Comparison of ENCODE assay signal across 8 cellular contexts in the genomic region with DNA sequence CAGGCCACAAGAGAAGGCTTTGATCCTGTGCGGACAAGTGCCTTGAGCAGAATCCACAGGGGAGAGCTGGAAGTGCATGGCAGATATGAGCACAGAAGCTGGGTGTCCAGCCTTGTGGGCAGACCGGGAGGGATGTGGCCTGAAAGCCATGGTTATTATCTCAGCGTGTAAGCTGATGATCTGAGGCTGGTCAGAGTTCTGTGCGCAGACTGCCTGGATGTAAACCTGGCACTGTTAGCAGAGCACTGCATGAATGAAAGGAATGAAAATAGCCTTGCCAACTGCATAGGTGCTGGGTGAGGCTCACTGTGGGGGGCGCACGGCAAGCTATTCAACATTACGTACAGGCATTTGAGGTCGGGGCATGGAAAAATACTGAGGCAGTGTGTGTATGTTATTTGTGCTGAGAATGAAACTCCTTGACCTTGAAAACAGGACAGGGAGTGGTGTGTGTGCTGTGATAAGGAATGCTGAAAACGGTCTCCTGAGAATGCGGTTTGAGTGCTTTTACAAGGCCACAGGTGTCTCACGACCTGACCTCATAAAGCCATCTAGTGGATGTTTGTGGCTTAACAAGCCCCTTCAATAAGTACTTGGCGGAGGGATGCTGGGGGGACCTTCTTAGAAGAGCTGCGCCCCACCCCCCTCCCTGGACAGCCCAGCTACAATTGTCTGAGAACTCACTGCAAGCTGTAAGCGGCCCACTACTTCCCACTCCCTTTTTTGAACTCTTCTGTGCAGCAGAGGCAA. TPM values are rescaled to one million over a fixed set of nuclear protein-coding genes. Genes with fewer than 3 reads are reported as not detected.
DNase-seq lines count a peak whose midpoint lies in the region; ATAC-seq and TF ChIP-seq lines count a peak whose summit lies in the region.

No MANE protein-coding gene starts in this region.

- H3K4me1 ChIP-seq in sigmoid colon: peaks cover 0 to 27% (median 15%) of the 10 kb centered on the region in 4 donors
- H3K4me1 ChIP-seq in aorta (ENCODE audit: control insufficient read depth in 1 of 2, insufficient read depth in 2 of 2, low read length in 2 of 2): peaks cover 0 to 2% of the 10 kb centered on the region in 2 donors

- H3K4me3 ChIP-seq in sigmoid colon (no peak overlapping the region), aorta (ENCODE audit: low read length in 2 of 2) (no peak overlapping the region)

- intact Hi-C loops in sigmoid colon (cut with DNase I) (loop anchor here (5.0 kb wide), 1 partner anchor 130 kb away; no protein-coding TSS in a partner anchor), aorta (cut with DNase I) (no loop called here)

- no peak for ATAC-seq in aorta (ENCODE audit: low FRiP score)

- DNase-seq in NCI-H748 (lab: John Stamatoyannopoulos, UW; ENCODE audit: unreplicated experiment) (peak; percentile 25), NCI-H748 treated with DMSO at 0.1 percent for 48 hours (lab: John Stamatoyannopoulos, UW) (no peak), SHP77 (lab: John Stamatoyannopoulos, UW) (peak; percentile 50 to 66), glomerular visceral epithelial cell (ENCODE audit: extremely low spot score) (peak; percentile 56), sigmoid colon (no peak), aorta (no peak), foreskin melanocyte (no peak), SIG-M5 treated with dmso at 0.1 percent for 504 hours (lab: John Stamatoyannopoulos, UW; ENCODE audit: unreplicated experiment) (no peak)

- TF ChIP-seq CTCF in sigmoid colon (IDR thresholded peaks at IDR 0.05): peak in 2 of 4 experiments; percentile 23 to 28

- H3K27ac ChIP-seq in sigmoid colon (peak overlapping the region in 3 of 4 donors; percentile 24 to 58 (median 40)), aorta (ENCODE audit: low read depth in 1 of 2, low read length in 2 of 2) (peak overlapping the region in 1 of 2 donors; percentile 56)

- WGBS in sigmoid colon, 2 donors: 18 to 45% methylated on average over 14 of the region's 14 CpGs
- WGBS in aorta, 2 donors: 83 to 84% methylated on average over 14 of the region's 14 CpGs

- TF ChIP-seq POLR2A in sigmoid colon (IDR thresholded peaks at IDR 0.05): no peak

- no peak for TF ChIP-seq EP300 in sigmoid colon (IDR thresholded peaks at IDR 0.05)

- H3K36me3 ChIP-seq in sigmoid colon: no peaks in the 10 kb centered on the region
- H3K36me3 ChIP-seq in aorta (ENCODE audit: control insufficient read depth in 1 of 2, insufficient read depth in 2 of 2, low read length in 1 of 2): no peaks in the 10 kb centered on the region

- no peaks in the 10 kb centered on the region for H3K27me3 ChIP-seq in sigmoid colon
- no peaks in the 10 kb centered on the region for H3K27me3 ChIP-seq in aorta (ENCODE audit: control insufficient read depth in 1 of 2, insufficient read depth in 2 of 2, low read length in 1 of 2)

- H3K9me3 ChIP-seq in sigmoid colon (no peaks in the 10 kb centered on the region), aorta (ENCODE audit: control insufficient read depth, low read length) (no peaks in the 10 kb centered on the region)

RNA-seq across cellular contexts. Expression of a gene that starts 18.7 kb away (rescaled TPM):
- 10 to 100 TPM; 14.6 to 36.7 (median 26.1) TPM for total RNA-seq in sigmoid colon
- 10 to 100 TPM in 2 of 3 donors, 1 to 10 TPM in 1; 6.0 to 27.6 (median 22.5) TPM for polyA plus RNA-seq in sigmoid colon
- total RNA-seq in aorta: 10 to 100 TPM; 33.6 to 79.0 TPM
- polyA plus RNA-seq in aorta: 100 to 1,000 TPM; 100 to 311 TPM

RNA-seq across cellular contexts. Expression of a gene that starts 21.8 kb away (rescaled TPM):
- total RNA-seq in sigmoid colon (10 to 100 TPM in 1 of 4 donors, 1 to 10 TPM in 3; 3.5 to 13.0 (median 6.8) TPM), aorta (10 to 100 TPM; 44.7 to 46.8 TPM)
- polyA plus RNA-seq in sigmoid colon (100 to 1,000 TPM in 1 of 3 donors, 10 to 100 TPM in 2; 40.0 to 101 (median 52.3) TPM), aorta (100 to 1,000 TPM in 1 of 2 donors, 10 to 100 TPM in 1; 60.7 to 121 TPM)

Comparison
In these comparisons a context has a peak if more than half of its experiments do, and no peak if none do; other contexts are left out.
1. DNase-seq: peak in NCI-H748 (single experiment), SHP77 (2 of 2) and glomerular visceral epithelial cell (single experiment); none in NCI-H748 treated with DMSO at 0.1 percent for 48 hours (single experiment), sigmoid colon (single experiment), aorta (0 of 2), foreskin melanocyte (single experiment) and SIG-M5 treated with dmso at 0.1 percent for 504 hours (single experiment).